In the genomic region with DNA sequence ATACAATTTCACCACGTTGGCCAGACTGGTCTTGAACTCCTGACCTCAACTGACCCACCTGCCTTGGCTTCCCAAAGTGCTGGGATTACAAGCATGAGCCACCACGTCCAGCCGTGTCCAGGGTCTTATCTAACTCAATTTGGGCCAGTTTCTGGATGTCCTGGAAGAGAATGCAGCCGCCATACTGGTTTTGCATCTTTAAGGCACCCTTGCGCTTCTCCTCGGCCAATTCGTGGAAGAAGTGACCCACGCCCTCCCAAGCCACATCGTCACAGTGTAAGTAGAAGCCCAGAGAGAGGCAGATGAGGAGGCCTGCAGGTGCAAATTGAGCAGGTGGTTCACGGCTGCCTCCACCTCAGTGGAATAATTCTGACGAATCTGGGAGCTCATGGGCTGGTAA, we compare ENCODE assay signal across 24 cellular contexts. TPM values are rescaled to one million over a fixed set of nuclear protein-coding genes. Genes with fewer than 3 reads are reported as not detected.
A peak's percentile ranks its signal among the peaks of the same experiment; 100 is the strongest.
DNase-seq lines count a peak whose midpoint lies in the region; ATAC-seq and TF ChIP-seq lines count a peak whose summit lies in the region.
"Had no signal": no experiment of that assay in that cellular context is flagged by ENCODE, and none has a peak within 500 bp of the region (broad histone marks: within the 10 kb centered on the region; RNA-seq: fewer than 3 reads in every experiment).

No MANE protein-coding gene starts in this region.

- no peak overlapping the region for H3K4me2 ChIP-seq in osteoblast (ENCODE audit: insufficient read depth, low read length)

- H3K4me1 Mint-ChIP-seq in activated naive CD8-positive, alpha-beta T cell treated with anti-CD3 and anti-CD28 coated beads, Interleukin-2, amount 10 ng/mL, durations not matched to agents 7 days and 5 days = peaks cover 2% of the 10 kb centered on the region
- H3K4me1 Mint-ChIP-seq in activated naive CD8-positive, alpha-beta T cell treated with anti-CD3 and anti-CD28 coated beads for 36 hours = peaks cover 5% of the 10 kb centered on the region
- H3K4me1 Mint-ChIP-seq in dendritic cell treated with granulocyte-macrophage colony-stimulating factor and Interleukin-4, amounts not matched to agents 40 ng/mL and 50 ng/mL, for 4 days (ENCODE audit: low read depth) = peaks cover 34% of the 10 kb centered on the region

- TF ChIP-seq CTCF in osteoblast (IDR thresholded peaks at IDR 0.05; ENCODE audit: extremely low read depth, low read depth, low read length) = no peak

- ATAC-seq in activated naive CD8-positive, alpha-beta T cell treated with anti-CD3 and anti-CD28 coated beads, Interleukin-2, amount 10 ng/mL, durations not matched to agents 7 days and 5 days (ENCODE audit: low read depth) = no peak
- ATAC-seq in GM18867 (IDR thresholded peaks at IDR 0.05; ENCODE audit: unreplicated experiment) = no peak
- ATAC-seq in GM21717 (IDR thresholded peaks at IDR 0.05; ENCODE audit: unreplicated experiment) = no peak
- ATAC-seq: PC-3, Right ventricle myocardium inferior had no signal

- intact Hi-C loops in dendritic cell treated with granulocyte-macrophage colony-stimulating factor and Interleukin-4, amounts not matched to agents 40 ng/mL and 50 ng/mL, for 4 days (cut with micrococcal nuclease) = no loop called here

- no peaks in the 10 kb centered on the region for H3K9me3 ChIP-seq in osteoblast (ENCODE audit: low read depth, low read length)
- H3K9me3 ChIP-seq: SJSA1 had no signal

- H4K20me1 ChIP-seq in osteoblast (ENCODE audit: insufficient read depth, low read length) = no peaks in the 10 kb centered on the region

- H2AFZ ChIP-seq in osteoblast (ENCODE audit: low read length) = no peak overlapping the region

- H3K36me3 ChIP-seq in osteoblast (ENCODE audit: insufficient read depth, low read length) = no peaks in the 10 kb centered on the region

- peaks cover 9% of the 10 kb centered on the region for H3K79me2 ChIP-seq in osteoblast (ENCODE audit: insufficient read depth, low read length)

- peaks cover 6% of the 10 kb centered on the region for H3K27me3 ChIP-seq in osteoblast (ENCODE audit: insufficient read depth, low read length)

- peaks cover 22% of the 10 kb centered on the region for H3K27me3 Mint-ChIP-seq in activated naive CD8-positive, alpha-beta T cell treated with anti-CD3 and anti-CD28 coated beads, Interleukin-2, amount 10 ng/mL, durations not matched to agents 7 days and 5 days
- H3K27me3 Mint-ChIP-seq in activated naive CD8-positive, alpha-beta T cell treated with anti-CD3 and anti-CD28 coated beads for 36 hours = no peaks in the 10 kb centered on the region
- peaks cover 11% of the 10 kb centered on the region for H3K27me3 Mint-ChIP-seq in dendritic cell treated with granulocyte-macrophage colony-stimulating factor and Interleukin-4, amounts not matched to agents 40 ng/mL and 50 ng/mL, for 4 days
- H3K27me3 Mint-ChIP-seq: B cell had no signal

- no peaks in the 10 kb centered on the region for H3K9me3 Mint-ChIP-seq in activated naive CD8-positive, alpha-beta T cell treated with anti-CD3 and anti-CD28 coated beads, Interleukin-2, amount 10 ng/mL, durations not matched to agents 7 days and 5 days
- H3K9me3 Mint-ChIP-seq in activated naive CD8-positive, alpha-beta T cell treated with anti-CD3 and anti-CD28 coated beads for 36 hours = no peaks in the 10 kb centered on the region
- no peaks in the 10 kb centered on the region for H3K9me3 Mint-ChIP-seq in dendritic cell treated with granulocyte-macrophage colony-stimulating factor and Interleukin-4, amounts not matched to agents 40 ng/mL and 50 ng/mL, for 4 days
- H3K9me3 Mint-ChIP-seq: H9 had no signal

- peaks cover 1% of the 10 kb centered on the region for H3K36me3 Mint-ChIP-seq in activated naive CD8-positive, alpha-beta T cell treated with anti-CD3 and anti-CD28 coated beads, Interleukin-2, amount 10 ng/mL, durations not matched to agents 7 days and 5 days
- H3K36me3 Mint-ChIP-seq in activated naive CD8-positive, alpha-beta T cell treated with anti-CD3 and anti-CD28 coated beads for 36 hours = peaks cover 7% of the 10 kb centered on the region
- H3K36me3 Mint-ChIP-seq in dendritic cell treated with granulocyte-macrophage colony-stimulating factor and Interleukin-4, amounts not matched to agents 40 ng/mL and 50 ng/mL, for 4 days (ENCODE audit: low read depth) = peaks cover 13% of the 10 kb centered on the region

- H3K27ac Mint-ChIP-seq in activated naive CD8-positive, alpha-beta T cell treated with anti-CD3 and anti-CD28 coated beads, Interleukin-2, amount 10 ng/mL, durations not matched to agents 7 days and 5 days = peak overlapping the region; percentile 7
- H3K27ac Mint-ChIP-seq in activated naive CD8-positive, alpha-beta T cell treated with anti-CD3 and anti-CD28 coated beads for 36 hours = no peak overlapping the region
- peak overlapping the region; percentile 4 for H3K27ac Mint-ChIP-seq in dendritic cell treated with granulocyte-macrophage colony-stimulating factor and Interleukin-4, amounts not matched to agents 40 ng/mL and 50 ng/mL, for 4 days
- H3K27ac Mint-ChIP-seq: B cell, H9 had no signal

- H3K27ac ChIP-seq in osteoblast (ENCODE audit: low read depth, low read length) = no peak overlapping the region
- H3K27ac ChIP-seq: 22Rv1, SJSA1 had no signal

- no peak overlapping the region for H3K4me3 ChIP-seq in osteoblast (ENCODE audit: insufficient read depth, low read length)
- H3K4me3 ChIP-seq: SJSA1 had no signal

- H3K4me3 Mint-ChIP-seq in activated naive CD8-positive, alpha-beta T cell treated with anti-CD3 and anti-CD28 coated beads, Interleukin-2, amount 10 ng/mL, durations not matched to agents 7 days and 5 days = no peak overlapping the region
- H3K4me3 Mint-ChIP-seq in activated naive CD8-positive, alpha-beta T cell treated with anti-CD3 and anti-CD28 coated beads for 36 hours = no peak overlapping the region
- H3K4me3 Mint-ChIP-seq in dendritic cell treated with granulocyte-macrophage colony-stimulating factor and Interleukin-4, amounts not matched to agents 40 ng/mL and 50 ng/mL, for 4 days = no peak overlapping the region
- H3K4me3 Mint-ChIP-seq: B cell, H9 had no signal

- peaks cover 9% of the 10 kb centered on the region for H3K4me1 ChIP-seq in osteoblast (ENCODE audit: insufficient read depth, low read length)

- DNase-seq in activated naive CD8-positive, alpha-beta T cell treated with anti-CD3 and anti-CD28 coated beads, Interleukin-2, amount 10 ng/mL, durations not matched to agents 7 days and 5 days = no peak
- DNase-seq in activated naive CD8-positive, alpha-beta T cell treated with anti-CD3 and anti-CD28 coated beads for 36 hours = no peak
- peak; percentile 17 for DNase-seq in osteoblast (ENCODE audit: insufficient read length, low spot score, missing footprints)
- DNase-seq in NCI-H1694 (lab: John Stamatoyannopoulos, UW) = no peak
- DNase-seq: Calu3; DMS79 treated with DMSO at 0.1 percent for 48 hours; H9; KBM-7; NCI-H1105; NCI-H1436 treated with DMSO at 0.1 percent for 48 hours; NCI-H1930; NCI-H446; NCI-H524 treated with DMSO at 0.1 percent for 48 hours; NCI-H774; NK-92 treated with Interleukin-12 subunit alpha and Interleukin-12 subunit beta, amount 100 ng/mL, for 24 hours; PC-3 had no signal

- POLR2A ChIA-PET in activated naive CD8-positive, alpha-beta T cell treated with anti-CD3 and anti-CD28 coated beads, Interleukin-2, amount 10 ng/mL, durations not matched to agents 7 days and 5 days (lab: Charles Lee) = no interaction called here

RNA-seq across cellular contexts. Expression of a gene that starts 3.7 kb away (rescaled TPM):
- 10 to 100 TPM; 43.3 to 43.7 TPM for total RNA-seq in activated naive CD8-positive, alpha-beta T cell treated with anti-CD3 and anti-CD28 coated beads, Interleukin-2, amount 10 ng/mL, durations not matched to agents 7 days and 5 days
- 10 to 100 TPM; 28.0 to 29.0 TPM for total RNA-seq in activated naive CD8-positive, alpha-beta T cell treated with anti-CD3 and anti-CD28 coated beads for 36 hours
- 18.3 and 20.3 TPM in 2 replicates for total RNA-seq in osteoblast

RNA-seq across cellular contexts. Expression of a gene that starts 33.0 kb away (rescaled TPM):
- 10 to 100 TPM; 18.4 to 21.8 TPM for total RNA-seq in activated naive CD8-positive, alpha-beta T cell treated with anti-CD3 and anti-CD28 coated beads, Interleukin-2, amount 10 ng/mL, durations not matched to agents 7 days and 5 days
- under 1 TPM in 1 of 2 experiments, not detected in 1; 0.08 TPM for total RNA-seq in activated naive CD8-positive, alpha-beta T cell treated with anti-CD3 and anti-CD28 coated beads for 36 hours
- 0.29 and 2.5 TPM in 2 replicates for total RNA-seq in osteoblast
- total RNA-seq: Calu3, LHCN-M2, SJSA1 had no signal

RNA-seq across cellular contexts. Expression of a gene that starts 41.2 kb away (rescaled TPM):
- total RNA-seq in activated naive CD8-positive, alpha-beta T cell treated with anti-CD3 and anti-CD28 coated beads, Interleukin-2, amount 10 ng/mL, durations not matched to agents 7 days and 5 days = 10 to 100 TPM; 54.5 to 58.3 TPM
- 10 to 100 TPM; 28.4 to 30.2 TPM for total RNA-seq in activated naive CD8-positive, alpha-beta T cell treated with anti-CD3 and anti-CD28 coated beads for 36 hours
- 12.7 and 14.4 TPM in 2 replicates for total RNA-seq in osteoblast

RNA-seq across cellular contexts. Expression of a gene that starts 53.3 kb away (rescaled TPM):
- total RNA-seq in activated naive CD8-positive, alpha-beta T cell treated with anti-CD3 and anti-CD28 coated beads, Interleukin-2, amount 10 ng/mL, durations not matched to agents 7 days and 5 days = 1 to 10 TPM; 1.6 to 1.9 TPM
- under 1 TPM; 0.26 to 0.52 TPM for total RNA-seq in activated naive CD8-positive, alpha-beta T cell treated with anti-CD3 and anti-CD28 coated beads for 36 hours
- total RNA-seq in osteoblast = under 0.01 TPM in 2 replicates
- total RNA-seq: Right ventricle myocardium inferior, SJSA1 had no signal
